ENCODE assay signal across 1 cellular context in the genomic region with DNA sequence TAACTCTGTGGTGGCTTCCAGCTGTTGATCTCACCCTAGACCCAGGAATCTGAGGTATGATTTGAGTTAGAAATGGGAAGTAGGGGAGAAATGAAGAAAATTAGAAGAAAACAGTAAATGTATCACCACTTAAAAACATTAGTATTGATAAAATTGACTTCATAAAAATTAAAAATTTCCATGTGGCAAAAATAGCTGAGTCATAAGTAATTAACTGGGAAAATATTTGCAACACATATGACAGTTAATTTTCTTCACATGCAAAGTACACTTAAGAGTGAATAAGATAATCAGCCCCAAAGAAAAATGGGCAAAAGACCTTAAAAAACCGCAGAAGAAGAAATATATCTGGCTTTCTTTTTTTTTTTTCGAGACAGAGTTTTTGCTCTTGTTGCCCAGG.
TF ChIP-seq lines count a peak whose summit lies in the region.

No MANE protein-coding gene starts in this region.

TF ChIP-seq in H1, 55 proteins besides CTCF, POLR2A, EP300 and RAD21:
- TF ChIP-seq BACH1 (IDR thresholded peaks at IDR 0.05; ENCODE audit: low read length): peak; percentile 33; the same call in 1 of the 2 replicates
- no peak for TF ChIP-seq RXRA (IDR thresholded peaks at IDR 0.05; ENCODE audit: insufficient read depth, low read depth, low read length)
